8 cellular contexts compared by ENCODE assay signal in genomic region chr12:24901975-24902461, GRCh38. TPM values are rescaled to one million over a fixed set of nuclear protein-coding genes. Genes with fewer than 3 reads are reported as not detected.
DNase-seq lines count a peak whose midpoint lies in the region; ATAC-seq and TF ChIP-seq lines count a peak whose summit lies in the region.

No MANE protein-coding gene starts in this region.

- H3K36me3 Mint-ChIP-seq in Calu3 (ENCODE audit: insufficient read depth, unreplicated experiment), result no peaks in the 10 kb centered on the region

- H3K4me3 ChIP-seq in epithelial cell of esophagus (ENCODE audit: low read length), result peak overlapping the region; percentile 58

- no peaks in the 10 kb centered on the region for H3K4me1 Mint-ChIP-seq in Calu3 (ENCODE audit: low read depth, unreplicated experiment)

- H3K27me3 Mint-ChIP-seq in Calu3 (ENCODE audit: unreplicated experiment), result no peaks in the 10 kb centered on the region

- peaks cover 4% of the 10 kb centered on the region for H3K9me3 Mint-ChIP-seq in Calu3 (ENCODE audit: low read depth, unreplicated experiment)

- TF ChIP-seq CTCF in epithelial cell of esophagus (IDR thresholded peaks at IDR 0.05; ENCODE audit: insufficient read depth, low read depth, low read length, missing control alignments), result no peak
- TF ChIP-seq CTCF in Calu3 (IDR thresholded peaks at IDR 0.05; ENCODE audit: unreplicated experiment), result no peak

- DNase-seq in stimulated activated CD4-positive, alpha-beta T cell treated with anti-CD3 and anti-CD28 coated beads, Interleukin-4, amount 100 ng/mL, for 1 hour, result peak; percentile 12
- no peak for DNase-seq in stimulated activated CD4-positive, alpha-beta T cell treated with anti-CD3 and anti-CD28 coated beads, Interleukin-4, amount 100 ng/mL, for 24 hours
- peak; percentile 41 for DNase-seq in epithelial cell of esophagus (ENCODE audit: low read depth)
- peak; percentile 39 for DNase-seq in myocyte (ENCODE audit: low read depth)
- DNase-seq in sciatic nerve (ENCODE audit: low spot score), result no peak
- no peak for DNase-seq in Calu3
- no peak for DNase-seq in NCI-H2029 treated with DMSO at 0.1 percent for 48 hours (lab: John Stamatoyannopoulos, UW)

- H3K4me3 Mint-ChIP-seq in Calu3 (ENCODE audit: low read depth, unreplicated experiment), result no peak overlapping the region

- ATAC-seq in sciatic nerve (no peak), HG03097 (IDR thresholded peaks at IDR 0.05; ENCODE audit: low FRiP score, unreplicated experiment) (no peak)

- intact Hi-C loops in sciatic nerve (cut with DNase I) (no loop called here), Calu3 (cut with micrococcal nuclease; ENCODE audit: unreplicated experiment) (no loop called here)

- CTCF ChIA-PET in Calu3 (lab: Charles Lee), result no interaction called here

- H3K27ac Mint-ChIP-seq in Calu3 (ENCODE audit: unreplicated experiment), result no peak overlapping the region

- BruUV-seq in Calu3 (replicated peaks; lab: Mats Ljungman, UMichigan), result no TSS peak

RNA-seq across cellular contexts. Expression of gene BCAT1, which starts 46.9 kb away (rescaled TPM):
- total RNA-seq in myocyte, result 70.6 and 98.7 TPM in 2 replicates
- polyA plus RNA-seq in myocyte (2012), result 46.6 TPM
- 15.2 TPM for total RNA-seq in sciatic nerve
- total RNA-seq in Calu3 (2022), result 0.98 and 4.0 TPM in 2 replicates

Comparison
In these comparisons a context has a peak if more than half of its experiments do, and no peak if none do; other contexts are left out.
1. DNase-seq: peak in stimulated activated CD4-positive, alpha-beta T cell treated with anti-CD3 and anti-CD28 coated beads, Interleukin-4, amount 100 ng/mL, for 1 hour (single experiment), epithelial cell of esophagus (single experiment) and myocyte (single experiment); none in stimulated activated CD4-positive, alpha-beta T cell treated with anti-CD3 and anti-CD28 coated beads, Interleukin-4, amount 100 ng/mL, for 24 hours (single experiment), sciatic nerve (single experiment), Calu3 (single experiment) and NCI-H2029 treated with DMSO at 0.1 percent for 48 hours (single experiment).